In the genomic region with DNA sequence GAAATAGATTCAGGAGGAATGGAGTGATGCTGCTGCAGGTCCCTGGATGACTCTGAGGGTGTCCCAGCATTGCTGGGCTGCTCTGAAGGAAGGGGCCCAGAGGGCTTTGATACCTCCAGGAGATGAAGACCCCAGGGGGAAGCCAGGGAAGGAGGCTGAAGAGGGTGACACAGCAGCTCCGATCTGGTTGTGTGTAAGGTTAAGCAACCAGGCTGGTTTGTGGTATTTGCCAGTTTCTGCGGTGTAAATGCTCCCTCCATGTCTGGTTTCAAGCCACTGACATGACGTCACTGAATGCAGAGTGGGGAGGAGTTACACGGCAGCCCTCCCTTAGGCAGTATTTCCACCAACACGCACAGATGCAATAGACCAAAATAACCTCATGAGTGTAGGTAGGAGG, we compare ENCODE assay signal across 12 cellular contexts. TPM values are rescaled to one million over a fixed set of nuclear protein-coding genes. Genes with fewer than 3 reads are reported as not detected.
DNase-seq lines count a peak whose midpoint lies in the region; ATAC-seq and TF ChIP-seq lines count a peak whose summit lies in the region.
"Had no signal": no experiment of that assay in that cellular context is flagged by ENCODE, and none has a peak within 500 bp of the region (broad histone marks: within the 10 kb centered on the region; RNA-seq: fewer than 3 reads in every experiment).

No MANE protein-coding gene starts in this region.

- H3K27ac Mint-ChIP-seq in chondrocyte (ENCODE audit: unreplicated experiment) = no peak overlapping the region
- H3K27ac Mint-ChIP-seq: natural killer cell had no signal

- no peak overlapping the region for H3K4me2 ChIP-seq in neuronal stem cell (ENCODE audit: insufficient read depth, low read length, poor library complexity, severe bottlenecking)

- no peak overlapping the region for H3K9ac ChIP-seq in neuronal stem cell (ENCODE audit: low read depth, low read length, poor library complexity)

- H3K36me3 ChIP-seq in neuronal stem cell (replicated peaks in 1 of 2; ENCODE audit: control insufficient read depth in 2 of 2, insufficient read depth in 2 of 2, low read length in 2 of 2) = peaks cover 6 to 7% of the 10 kb centered on the region in 2 donors

- peak; percentile 18 for DNase-seq in NCI-H1694 treated with DMSO at 0.1 percent for 48 hours (lab: John Stamatoyannopoulos, UW)
- DNase-seq in NCI-H1694 (lab: John Stamatoyannopoulos, UW) = no peak
- DNase-seq in NCI-H226 = peak; percentile 17
- DNase-seq in chondrocyte (ENCODE audit: low spot score) = peak; percentile 27
- peak; percentile 34 for DNase-seq in sciatic nerve (ENCODE audit: low spot score)
- no peak for DNase-seq in neuronal stem cell (ENCODE audit: low spot score)
- no peak for DNase-seq in NCI-H146 (lab: John Stamatoyannopoulos, UW)
- DNase-seq: AML-193, natural killer cell, testis had no signal

- no peaks in the 10 kb centered on the region for H3K27me3 Mint-ChIP-seq in chondrocyte (ENCODE audit: low read depth)

- no peak overlapping the region for H4K91ac ChIP-seq in neuronal stem cell (ENCODE audit: low read depth, low read length, poor library complexity)

- no CpG with 5 or more reads among the region's 5 CpGs for WGBS in neuronal stem cell (ENCODE audit: extremely low coverage in 2 of 2, insufficient read length in 2 of 2, insufficient replicate concordance in 1 of 2), 2 donors

- no peaks in the 10 kb centered on the region for H3K9me3 Mint-ChIP-seq in chondrocyte (ENCODE audit: low read depth)

- no peak overlapping the region for H3K4ac ChIP-seq in neuronal stem cell (ENCODE audit: low read length)

- no peak overlapping the region for H2AK5ac ChIP-seq in neuronal stem cell (ENCODE audit: low read depth, low read length)

- no peak overlapping the region for H4K8ac ChIP-seq in neuronal stem cell (ENCODE audit: low read depth, low read length)

- peaks cover 61% of the 10 kb centered on the region for H3K4me1 Mint-ChIP-seq in chondrocyte (ENCODE audit: low read depth)

- H2BK120ac ChIP-seq in neuronal stem cell (ENCODE audit: low read depth, low read length) = no peak overlapping the region

- H3K23ac ChIP-seq in neuronal stem cell (ENCODE audit: low read depth, low read length, poor library complexity) = no peak overlapping the region

- H3K4me3 Mint-ChIP-seq in chondrocyte (ENCODE audit: unreplicated experiment) = no peak overlapping the region
- H3K4me3 Mint-ChIP-seq: natural killer cell had no signal

- no peak overlapping the region for H3K4me3 ChIP-seq in neuronal stem cell (ENCODE audit: low read length in 2 of 2)
- H3K4me3 ChIP-seq: SJSA1, testis had no signal

- intact Hi-C loops in sciatic nerve (cut with DNase I) = no loop called here

- H3K27me3 ChIP-seq in neuronal stem cell (ENCODE audit: control insufficient read depth in 3 of 3, insufficient read depth in 3 of 3, low read depth in 1 of 3, low read length in 3 of 3) = no peaks in the 10 kb centered on the region
- H3K27me3 ChIP-seq: SJSA1, testis had no signal

- H3K4me1 ChIP-seq in neuronal stem cell (ENCODE audit: control insufficient read depth in 2 of 2, insufficient read depth in 1 of 2, low read depth in 1 of 2, low read length in 2 of 2) = peaks cover 7 to 11% of the 10 kb centered on the region in 2 donors

- H3K36me3 Mint-ChIP-seq in chondrocyte (ENCODE audit: low read depth) = peaks cover 17% of the 10 kb centered on the region
- H3K36me3 Mint-ChIP-seq: natural killer cell had no signal

- ATAC-seq in sciatic nerve (no peak), GM21619 (IDR thresholded peaks at IDR 0.05; ENCODE audit: unreplicated experiment) (no peak)

- H3K27ac ChIP-seq in neuronal stem cell (replicated peaks; ENCODE audit: low read length) = no peak overlapping the region
- H3K27ac ChIP-seq: SJSA1, testis had no signal

- no peak overlapping the region for H2AFZ ChIP-seq in neuronal stem cell (ENCODE audit: low read length)

- no peak overlapping the region for H2BK12ac ChIP-seq in neuronal stem cell (ENCODE audit: low read length)

- no peak overlapping the region for H3K14ac ChIP-seq in neuronal stem cell (ENCODE audit: low read length)

- H3K18ac ChIP-seq in neuronal stem cell (ENCODE audit: low read length) = no peak overlapping the region

- no peak overlapping the region for H2BK5ac ChIP-seq in neuronal stem cell (ENCODE audit: low read length)

- H2BK15ac ChIP-seq in neuronal stem cell (ENCODE audit: low read length) = no peak overlapping the region

- H3K9me3 ChIP-seq in neuronal stem cell (replicated peaks in 1 of 2; ENCODE audit: control insufficient read depth in 2 of 2, insufficient read depth in 1 of 2, low read depth in 1 of 2, low read length in 2 of 2) = no peaks in the 10 kb centered on the region
- H3K9me3 ChIP-seq: SJSA1, testis had no signal

- TF ChIP-seq CTCF in chondrocyte (IDR thresholded peaks at IDR 0.05) = no peak

- no peaks in the 10 kb centered on the region for H3K79me1 ChIP-seq in neuronal stem cell (ENCODE audit: low read depth, low read length)

RNA-seq across cellular contexts. Expression of a gene that starts 40.0 kb away (rescaled TPM):
- total RNA-seq in chondrocyte (not detected in 3 replicates), sciatic nerve (0.76 TPM)
- polyA plus RNA-seq in neuronal stem cell (2013, experiment 1 of 2) = not detected
- polyA plus RNA-seq in neuronal stem cell (2013, experiment 2 of 2) = not detected
- total RNA-seq: SJSA1, testis had no signal

RNA-seq across cellular contexts. Expression of a gene that starts 46.7 kb away (rescaled TPM):
- total RNA-seq in chondrocyte (not detected in 3 replicates), sciatic nerve (not detected)
- 0.14 TPM for polyA plus RNA-seq in neuronal stem cell (2013, experiment 1 of 2)
- polyA plus RNA-seq in neuronal stem cell (2013, experiment 2 of 2) = 0.08 TPM
- total RNA-seq: natural killer cell, SJSA1 had no signal

Comparison
In these comparisons a context has a peak if more than half of its experiments do, and no peak if none do; other contexts are left out.
1. DNase-seq: peak in NCI-H1694 treated with DMSO at 0.1 percent for 48 hours (single experiment), NCI-H226 (single experiment), chondrocyte (single experiment) and sciatic nerve (single experiment); none in NCI-H1694 (single experiment), neuronal stem cell (single experiment) and NCI-H146 (single experiment).